In genomic region chr22:41528132-41528766, GRCh38 we compare ENCODE assay signal across 23 cellular contexts. TPM values are rescaled to one million over a fixed set of nuclear protein-coding genes. Genes with fewer than 3 reads are reported as not detected.
DNase-seq lines count a peak whose midpoint lies in the region; ATAC-seq and TF ChIP-seq lines count a peak whose summit lies in the region.
"Had no signal": no experiment of that assay in that cellular context is flagged by ENCODE, and none has a peak within 500 bp of the region (broad histone marks: within the 10 kb centered on the region; RNA-seq: fewer than 3 reads in every experiment).

No MANE protein-coding gene starts in this region.

- no peak overlapping the region for H3K27ac Mint-ChIP-seq in endothelial cell (ENCODE audit: unreplicated experiment)
- peak overlapping the region; percentile 85 for H3K27ac Mint-ChIP-seq in stimulated activated naive B cell treated with anti-CD40 and anti-IgM and Interleukin-4, amounts not matched to agents 10 μg/mL and 1 μg/mL and 100 μg/mL, for 72 hours
- H3K27ac Mint-ChIP-seq: activated naive CD4-positive, alpha-beta T cell treated with anti-CD3 and anti-CD28 coated beads, Interleukin-2, amount 10 ng/mL, durations not matched to agents 7 days and 5 days had no signal

- peaks cover 88% of the 10 kb centered on the region for H3F3A ChIP-seq in PC-9 (ENCODE audit: insufficient read depth, low read depth)

- H3K79me2 ChIP-seq in PC-9 (ENCODE audit: low read depth): peaks cover 12% of the 10 kb centered on the region

- H3K4me3 ChIP-seq in cardiac muscle cell (no peak overlapping the region), right cardiac atrium (ENCODE audit: low read length) (no peak overlapping the region), PC-9 (no peak overlapping the region)
- H3K4me3 ChIP-seq: body of pancreas, coronary artery, thyroid gland had no signal

- ATAC-seq in right cardiac atrium (no peak), HG03139 (IDR thresholded peaks at IDR 0.05; ENCODE audit: unreplicated experiment) (no peak), GM19351 (IDR thresholded peaks at IDR 0.05; ENCODE audit: unreplicated experiment) (no peak)
- ATAC-seq in stimulated activated naive B cell treated with anti-CD40 and anti-IgM and Interleukin-4, amounts not matched to agents 10 μg/mL and 1 μg/mL and 100 μg/mL, for 72 hours (replicated peaks): no peak
- ATAC-seq: body of pancreas had no signal

- DNase-seq in cardiac muscle cell (ENCODE audit: low read depth in 1 of 2, low spot score in 1 of 2): no peak
- DNase-seq in right cardiac atrium: no peak
- DNase-seq in PC-9: no peak
- no peak for DNase-seq in endothelial cell (ENCODE audit: low spot score)
- DNase-seq in stimulated activated naive B cell treated with anti-CD40 and anti-IgM and Interleukin-4, amounts not matched to agents 10 μg/mL and 1 μg/mL and 100 μg/mL, for 72 hours: no peak
- DNase-seq in SW 1271 (lab: John Stamatoyannopoulos, UW): no peak
- DNase-seq: activated CD4-positive, alpha-beta T cell treated with anti-CD3 and anti-CD28 coated beads, Interleukin-2, amount 50 U/mL, for 48 hours; activated naive CD4-positive, alpha-beta T cell treated with anti-CD3 and anti-CD28 coated beads, Interleukin-2, amount 10 ng/mL, durations not matched to agents 7 days and 5 days; body of pancreas; foreskin fibroblast; Karpas-422; midbrain; NCI-H1105; NCI-H2107; NCI-H524 treated with DMSO at 0.1 percent for 48 hours; SHP77 treated with DMSO at 0.1 percent for 48 hours; stimulated activated CD4-positive, alpha-beta T cell treated with anti-CD3 and anti-CD28 coated beads, Interleukin-12 subunit alpha, Interleukin-12 subunit beta, amount 100 ng/mL, for 4 hours; thyroid gland had no signal

- H4K20me1 ChIP-seq in PC-9 (ENCODE audit: insufficient read depth): peaks cover 89% of the 10 kb centered on the region

- POLR2A ChIA-PET in PC-9 (lab: Charles Lee; ENCODE audit: unreplicated experiment): no interaction called here

- no peaks in the 10 kb centered on the region for H3K4me1 Mint-ChIP-seq in endothelial cell (ENCODE audit: unreplicated experiment)
- H3K4me1 Mint-ChIP-seq in stimulated activated naive B cell treated with anti-CD40 and anti-IgM and Interleukin-4, amounts not matched to agents 10 μg/mL and 1 μg/mL and 100 μg/mL, for 72 hours: peaks cover 26 to 41% of the 10 kb centered on the region in 2 donors

- H3K9me3 ChIP-seq in cardiac muscle cell (ENCODE audit: low read depth) (no peaks in the 10 kb centered on the region), right cardiac atrium (ENCODE audit: control insufficient read depth, low read length) (no peaks in the 10 kb centered on the region), PC-9 (ENCODE audit: insufficient read depth, low read depth) (no peaks in the 10 kb centered on the region)
- H3K9me3 ChIP-seq: body of pancreas, thyroid gland had no signal

- no peak overlapping the region for H2AFZ ChIP-seq in PC-9

- no peak overlapping the region for H3K4me2 ChIP-seq in PC-9

- H3K4me1 ChIP-seq in cardiac muscle cell (ENCODE audit: low read depth): no peaks in the 10 kb centered on the region
- H3K4me1 ChIP-seq in right cardiac atrium (ENCODE audit: control insufficient read depth, insufficient read depth, low read length): peaks cover 12% of the 10 kb centered on the region
- H3K4me1 ChIP-seq in PC-9 (replicated peaks; ENCODE audit: insufficient read depth): no peaks in the 10 kb centered on the region

- H3K9me2 ChIP-seq in PC-9 (ENCODE audit: insufficient read depth): no peaks in the 10 kb centered on the region

- no peaks in the 10 kb centered on the region for H3K27me3 ChIP-seq in cardiac muscle cell
- no peaks in the 10 kb centered on the region for H3K27me3 ChIP-seq in right cardiac atrium (ENCODE audit: control insufficient read depth, insufficient read depth)
- no peaks in the 10 kb centered on the region for H3K27me3 ChIP-seq in PC-9 (ENCODE audit: insufficient read depth, low read depth)
- H3K27me3 ChIP-seq: body of pancreas, thyroid gland had no signal

- CTCF ChIA-PET in PC-9 (lab: Charles Lee): interaction anchor here (1.5 kb wide), 1 partner anchor 10 kb away, joined by 5 read pairs; no protein-coding TSS in a partner anchor

- H3K4me3 Mint-ChIP-seq in endothelial cell (ENCODE audit: unreplicated experiment): peak overlapping the region; percentile 52
- H3K4me3 Mint-ChIP-seq in stimulated activated naive B cell treated with anti-CD40 and anti-IgM and Interleukin-4, amounts not matched to agents 10 μg/mL and 1 μg/mL and 100 μg/mL, for 72 hours: no peak overlapping the region
- H3K4me3 Mint-ChIP-seq: activated naive CD4-positive, alpha-beta T cell treated with anti-CD3 and anti-CD28 coated beads, Interleukin-2, amount 10 ng/mL, durations not matched to agents 7 days and 5 days had no signal

- H3K36me3 Mint-ChIP-seq in endothelial cell (ENCODE audit: low read depth, unreplicated experiment): peaks cover 28% of the 10 kb centered on the region
- peaks cover 39 to 69% of the 10 kb centered on the region in 2 donors for H3K36me3 Mint-ChIP-seq in stimulated activated naive B cell treated with anti-CD40 and anti-IgM and Interleukin-4, amounts not matched to agents 10 μg/mL and 1 μg/mL and 100 μg/mL, for 72 hours

- intact Hi-C loops in right cardiac atrium (cut with DNase I): loop anchor here in 1 of 4 donors (5.0 kb wide), 1 partner anchor 126 kb away; no protein-coding TSS in a partner anchor
- intact Hi-C loops in PC-9 (cut with micrococcal nuclease; ENCODE audit: unreplicated experiment): no loop called here

- TF ChIP-seq CTCF in cardiac muscle cell (IDR thresholded peaks at IDR 0.05; ENCODE audit: low read depth, low read length) (no peak), PC-9 (conservative IDR thresholded peaks at IDR 0.05) (no peak), endothelial cell (IDR thresholded peaks at IDR 0.05; ENCODE audit: unreplicated experiment) (no peak)

- H3K36me3 ChIP-seq in cardiac muscle cell: peaks cover 49% of the 10 kb centered on the region
- peaks cover 39% of the 10 kb centered on the region for H3K36me3 ChIP-seq in PC-9 (ENCODE audit: low read depth)

- H3K9me3 Mint-ChIP-seq in endothelial cell (ENCODE audit: unreplicated experiment): no peaks in the 10 kb centered on the region
- no peaks in the 10 kb centered on the region for H3K9me3 Mint-ChIP-seq in stimulated activated naive B cell treated with anti-CD40 and anti-IgM and Interleukin-4, amounts not matched to agents 10 μg/mL and 1 μg/mL and 100 μg/mL, for 72 hours
- H3K9me3 Mint-ChIP-seq: activated naive CD4-positive, alpha-beta T cell treated with anti-CD3 and anti-CD28 coated beads, Interleukin-2, amount 10 ng/mL, durations not matched to agents 7 days and 5 days had no signal

- TSS peak; percentile 18 for BruUV-seq in PC-9 (replicated peaks; lab: Mats Ljungman, UMichigan)

- peak overlapping the region; percentile 66 for H3K27ac ChIP-seq in cardiac muscle cell
- H3K27ac ChIP-seq in right cardiac atrium (ENCODE audit: low read length): no peak overlapping the region
- no peak overlapping the region for H3K27ac ChIP-seq in PC-9
- H3K27ac ChIP-seq: body of pancreas, coronary artery, thyroid gland had no signal

- H3K27me3 Mint-ChIP-seq in endothelial cell (ENCODE audit: unreplicated experiment): peaks cover 5% of the 10 kb centered on the region
- no peaks in the 10 kb centered on the region for H3K27me3 Mint-ChIP-seq in stimulated activated naive B cell treated with anti-CD40 and anti-IgM and Interleukin-4, amounts not matched to agents 10 μg/mL and 1 μg/mL and 100 μg/mL, for 72 hours
- H3K27me3 Mint-ChIP-seq: activated naive CD4-positive, alpha-beta T cell treated with anti-CD3 and anti-CD28 coated beads, Interleukin-2, amount 10 ng/mL, durations not matched to agents 7 days and 5 days had no signal

- 79% methylated on average over 16 of the region's 16 CpGs for WGBS in right cardiac atrium

RNA-seq across cellular contexts. Expression of gene POLR3H, which starts 16.0 kb away (rescaled TPM):
- 11.4 and 12.5 TPM in 2 replicates for total RNA-seq in cardiac muscle cell
- 24.7 and 30.9 TPM in 2 replicates for polyA plus RNA-seq in cardiac muscle cell
- 10 to 100 TPM; 21.0 to 26.7 (median 25.3) TPM for total RNA-seq in right cardiac atrium
- polyA plus RNA-seq in right cardiac atrium: 24.6 TPM
- 47.6 and 49.7 TPM in 2 replicates for total RNA-seq in PC-9 (2021)
- 20.8 TPM for total RNA-seq in endothelial cell (ENCODE audit: unreplicated experiment)

RNA-seq across cellular contexts. Expression of gene CSDC2, which starts 32.6 kb away (rescaled TPM):
- total RNA-seq in cardiac muscle cell (4.2 and 4.3 TPM in 2 replicates), right cardiac atrium (100 to 1,000 TPM; 274 to 342 (median 287) TPM), PC-9 (2021) (0.13 TPM in 1 of 2 replicates, not detected in the other), endothelial cell (ENCODE audit: unreplicated experiment) (not detected)
- polyA plus RNA-seq in cardiac muscle cell (5.0 and 5.1 TPM in 2 replicates), right cardiac atrium (309 TPM)
- total RNA-seq: HT-29; T-helper 1 cell treated with Interleukin-12 subunit alpha and Interleukin-12 subunit beta and Interleukin-4 antibody, amounts not matched to agents 30 ng/mL and 1 ng/mL, for 36 hours had no signal

RNA-seq across cellular contexts. Expression of gene ACO2, which starts 59.3 kb away (rescaled TPM):
- 183 and 223 TPM in 2 replicates for total RNA-seq in cardiac muscle cell
- 247 and 328 TPM in 2 replicates for polyA plus RNA-seq in cardiac muscle cell
- 100 to 1,000 TPM; 532 to 611 (median 544) TPM for total RNA-seq in right cardiac atrium
- 471 TPM for polyA plus RNA-seq in right cardiac atrium
- total RNA-seq in PC-9 (2021): 76.7 and 80.0 TPM in 2 replicates
- total RNA-seq in endothelial cell (ENCODE audit: unreplicated experiment): 83.5 TPM

RNA-seq across cellular contexts. Expression of gene PHF5A, which starts 59.8 kb away (rescaled TPM):
- 32.2 and 42.2 TPM in 2 replicates for total RNA-seq in cardiac muscle cell
- polyA plus RNA-seq in cardiac muscle cell: 25.9 and 26.9 TPM in 2 replicates
- 10 to 100 TPM; 22.4 to 26.0 (median 25.0) TPM for total RNA-seq in right cardiac atrium
- polyA plus RNA-seq in right cardiac atrium: 34.6 TPM
- total RNA-seq in PC-9 (2021): 49.1 and 62.9 TPM in 2 replicates
- total RNA-seq in endothelial cell (ENCODE audit: unreplicated experiment): 54.6 TPM

Comparison
In these comparisons a context has a peak if more than half of its experiments do, and no peak if none do; other contexts are left out.
1. RNA of gene CSDC2, which starts 32.6 kb away (total RNA-seq): 274 to 342 TPM in right cardiac atrium; 4.2 to 4.3 TPM in cardiac muscle cell, 0.13 TPM in PC-9 and not detected in endothelial cell (single experiment); every median in the first group is over 10 times any median in the second.